ENCODE assay signal across 1 cellular context in the genomic region with DNA sequence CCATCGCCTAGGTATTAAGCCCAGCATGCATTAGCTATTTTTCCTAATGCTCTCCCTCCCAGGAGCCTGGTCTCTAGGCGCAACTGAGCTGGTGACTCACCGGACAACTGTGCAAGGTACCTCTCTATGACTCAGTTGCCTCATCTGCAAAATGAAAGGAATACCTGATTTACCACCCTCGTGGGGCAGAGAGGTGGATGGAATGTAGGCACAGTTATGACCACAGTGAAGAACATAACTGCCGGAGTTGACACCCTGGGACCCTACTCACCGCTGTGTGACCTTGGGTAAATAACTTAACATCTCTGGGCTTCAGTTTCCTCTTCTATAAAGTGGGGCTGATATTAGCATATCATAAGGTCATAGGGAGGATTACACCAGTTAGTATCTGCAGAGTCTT.
A peak's percentile ranks its signal among the peaks of the same experiment; 100 is the strongest.
TF ChIP-seq lines count a peak whose summit lies in the region.

No MANE protein-coding gene starts in this region.

TF ChIP-seq in H1, 55 proteins besides CTCF, POLR2A, EP300 and RAD21:
- TF ChIP-seq POU5F1 (IDR thresholded peaks at IDR 0.05; ENCODE audit: low read depth, low read length) (no peak), KDM1A (IDR thresholded peaks at IDR 0.05; ENCODE audit: borderline replicate concordance, low read length) (peak; percentile 74; the same call in 1 of the 2 replicates)
